Comparison of ENCODE assay signal across 26 cellular contexts in the genomic region with DNA sequence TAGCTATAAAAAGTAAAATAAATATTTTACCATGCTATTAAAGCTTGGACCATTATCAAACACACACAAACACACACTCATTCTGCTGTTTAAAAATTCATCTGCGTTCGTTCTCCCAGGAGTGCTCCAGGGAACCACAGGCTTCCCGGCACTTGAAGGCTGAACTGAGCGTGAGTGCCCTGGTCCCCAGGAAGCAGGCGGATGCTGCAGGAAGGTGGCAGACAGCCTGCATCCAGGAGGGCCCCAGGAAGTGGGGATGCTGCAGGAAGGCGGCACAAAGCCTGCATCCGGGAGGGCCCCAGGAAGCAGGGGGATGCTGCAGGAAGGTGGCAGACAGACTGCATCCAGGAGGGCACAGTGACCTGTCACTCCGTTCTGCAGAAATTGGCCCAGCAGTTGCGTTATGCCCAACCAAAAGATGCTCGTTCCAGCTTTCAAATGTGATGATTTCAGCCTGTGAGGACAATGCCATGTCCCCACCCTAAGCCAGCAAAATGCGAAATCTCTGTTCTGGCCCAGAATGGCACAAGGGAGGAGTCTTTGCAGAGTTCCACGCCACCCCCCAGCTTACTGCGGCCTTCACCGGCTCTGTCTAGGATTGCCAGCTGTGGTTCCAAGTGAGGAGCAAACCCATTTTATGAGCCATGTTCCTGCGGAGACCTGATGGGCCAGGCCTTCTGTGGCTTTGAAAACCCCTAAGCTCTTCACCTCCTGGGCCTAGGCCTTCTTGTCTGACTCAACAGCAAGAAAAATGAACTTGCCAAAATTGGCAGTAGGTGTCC.
"Had no signal": no experiment of that assay in that cellular context is flagged by ENCODE, and none has a peak within 500 bp of the region (broad histone marks: within the 10 kb centered on the region; RNA-seq: fewer than 3 reads in every experiment).

No MANE protein-coding gene starts in this region.

- H3K9me3 ChIP-seq: ascending aorta, heart left ventricle, spleen, tibial nerve had no signal

- DNase-seq: activated CD4-positive, alpha-beta memory T cell treated with anti-CD3 and anti-CD28 coated beads, Interleukin-2, amount 10 ng/mL, durations not matched to agents 7 days and 5 days; activated CD4-positive, alpha-beta T cell treated with anti-CD3 and anti-CD28 coated beads for 1 hour; activated CD4-positive, alpha-beta T cell treated with anti-CD3 and anti-CD28 coated beads, Interleukin-2, amount 10 ng/mL, durations not matched to agents 7 days and 5 days; activated CD8-positive, alpha-beta memory T cell treated with anti-CD3 and anti-CD28 coated beads, Interleukin-2, amount 50 U/mL, for 48 hours; activated gamma-delta T cell; activated naive CD4-positive, alpha-beta T cell treated with anti-CD3 and anti-CD28 coated beads, Interleukin-2, amount 10 ng/mL, durations not matched to agents 7 days and 5 days; activated naive CD8-positive, alpha-beta T cell treated with anti-CD3 and anti-CD28 coated beads, Interleukin-2, amount 10 ng/mL, durations not matched to agents 7 days and 5 days; activated T-cell treated with anti-CD3 and anti-CD28 coated beads, Interleukin-2, amount 50 U/mL, for 24 hours; cortex of kidney; effector memory CD8-positive, alpha-beta T cell; foreskin fibroblast; heart left ventricle; midbrain; natural killer cell; posterior cingulate gyrus; right cardiac atrium; stimulated activated naive CD4-positive, alpha-beta T cell; T-helper 17 cell; T1000 had no signal

- H3K36me3 ChIP-seq: cardiac muscle cell, neural progenitor cell had no signal

- H3K27me3 ChIP-seq: ascending aorta, cardiac muscle cell, heart left ventricle, neural progenitor cell, spleen, tibial nerve had no signal

- H3K4me3 ChIP-seq: ascending aorta, cardiac muscle cell, heart left ventricle, neural progenitor cell, spleen, tibial nerve had no signal

- H3K4me1 Mint-ChIP-seq: activated CD4-positive, alpha-beta memory T cell treated with anti-CD3 and anti-CD28 coated beads, Interleukin-2, amount 10 ng/mL, durations not matched to agents 7 days and 5 days; activated naive CD8-positive, alpha-beta T cell treated with anti-CD3 and anti-CD28 coated beads, Interleukin-2, amount 10 ng/mL, durations not matched to agents 7 days and 5 days; brain; natural killer cell; neural progenitor cell; T-helper 17 cell had no signal

- H3K36me3 Mint-ChIP-seq: activated naive CD4-positive, alpha-beta T cell treated with anti-CD3 and anti-CD28 coated beads, Interleukin-2, amount 10 ng/mL, durations not matched to agents 7 days and 5 days; activated naive CD8-positive, alpha-beta T cell treated with anti-CD3 and anti-CD28 coated beads, Interleukin-2, amount 10 ng/mL, durations not matched to agents 7 days and 5 days; natural killer cell had no signal

- H3K4me1 ChIP-seq: tibial nerve had no signal

- H3K27ac Mint-ChIP-seq: activated CD4-positive, alpha-beta memory T cell treated with anti-CD3 and anti-CD28 coated beads, Interleukin-2, amount 10 ng/mL, durations not matched to agents 7 days and 5 days; activated CD4-positive, alpha-beta T cell treated with anti-CD3 and anti-CD28 coated beads, Interleukin-2, amount 10 ng/mL, durations not matched to agents 7 days and 5 days; activated naive CD4-positive, alpha-beta T cell treated with anti-CD3 and anti-CD28 coated beads, Interleukin-2, amount 10 ng/mL, durations not matched to agents 7 days and 5 days; activated naive CD8-positive, alpha-beta T cell treated with anti-CD3 and anti-CD28 coated beads, Interleukin-2, amount 10 ng/mL, durations not matched to agents 7 days and 5 days; activated T-cell treated with anti-CD3 and anti-CD28 coated beads, Interleukin-2, amount 50 U/mL, for 24 hours; brain; effector memory CD8-positive, alpha-beta T cell; natural killer cell; neural progenitor cell; T-helper 17 cell; WTC11 had no signal

- H3K27me3 Mint-ChIP-seq: activated CD4-positive, alpha-beta T cell treated with anti-CD3 and anti-CD28 coated beads, Interleukin-2, amount 10 ng/mL, durations not matched to agents 7 days and 5 days; activated T-cell treated with anti-CD3 and anti-CD28 coated beads, Interleukin-2, amount 50 U/mL, for 24 hours; brain; effector memory CD8-positive, alpha-beta T cell; T-helper 17 cell had no signal

- H3K9me3 Mint-ChIP-seq: activated CD4-positive, alpha-beta memory T cell treated with anti-CD3 and anti-CD28 coated beads, Interleukin-2, amount 10 ng/mL, durations not matched to agents 7 days and 5 days; activated CD4-positive, alpha-beta T cell treated with anti-CD3 and anti-CD28 coated beads, Interleukin-2, amount 10 ng/mL, durations not matched to agents 7 days and 5 days; activated naive CD4-positive, alpha-beta T cell treated with anti-CD3 and anti-CD28 coated beads, Interleukin-2, amount 10 ng/mL, durations not matched to agents 7 days and 5 days; activated naive CD8-positive, alpha-beta T cell treated with anti-CD3 and anti-CD28 coated beads, Interleukin-2, amount 10 ng/mL, durations not matched to agents 7 days and 5 days; activated T-cell treated with anti-CD3 and anti-CD28 coated beads, Interleukin-2, amount 50 U/mL, for 24 hours; brain; effector memory CD8-positive, alpha-beta T cell; natural killer cell; neural progenitor cell; WTC11 had no signal

- H3K27ac ChIP-seq: ascending aorta, cardiac muscle cell, heart left ventricle, neural progenitor cell, spleen, tibial nerve had no signal

- H3K4me3 Mint-ChIP-seq: activated CD4-positive, alpha-beta memory T cell treated with anti-CD3 and anti-CD28 coated beads, Interleukin-2, amount 10 ng/mL, durations not matched to agents 7 days and 5 days; activated CD4-positive, alpha-beta T cell treated with anti-CD3 and anti-CD28 coated beads, Interleukin-2, amount 10 ng/mL, durations not matched to agents 7 days and 5 days; activated naive CD4-positive, alpha-beta T cell treated with anti-CD3 and anti-CD28 coated beads, Interleukin-2, amount 10 ng/mL, durations not matched to agents 7 days and 5 days; activated naive CD8-positive, alpha-beta T cell treated with anti-CD3 and anti-CD28 coated beads, Interleukin-2, amount 10 ng/mL, durations not matched to agents 7 days and 5 days; activated T-cell treated with anti-CD3 and anti-CD28 coated beads, Interleukin-2, amount 50 U/mL, for 24 hours; brain; effector memory CD8-positive, alpha-beta T cell; natural killer cell; neural progenitor cell; T-helper 17 cell; WTC11 had no signal
